ENCODE assay signal across 1 cellular context in genomic region chr11:64306876-64307622, GRCh38.
TF ChIP-seq lines count a peak whose summit lies in the region.

No MANE protein-coding gene starts in this region.

TF ChIP-seq in GM12878, 131 proteins besides CTCF, POLR2A, EP300 and RAD21:
- TF ChIP-seq FOXM1 (IDR thresholded peaks at IDR 0.05; ENCODE audit: low read depth, low read length) = no peak
- no peak for TF ChIP-seq SMC3 (IDR thresholded peaks at IDR 0.05; ENCODE audit: borderline replicate concordance, low read length)
- peak; percentile 10; the same call in 1 of the 2 replicates for TF ChIP-seq POLR2AphosphoS5 (IDR thresholded peaks at IDR 0.05; ENCODE audit: low read length)
- no peak for TF ChIP-seq SREBF1 (IDR thresholded peaks at IDR 0.05; ENCODE audit: low read length)
- no peak for TF ChIP-seq NKRF (conservative IDR thresholded peaks at IDR 0.05)
- no peak for TF ChIP-seq GATAD2B (conservative IDR thresholded peaks at IDR 0.05; ENCODE audit: low read depth)
- peak; percentile 82 for TF ChIP-seq BMI1 (IDR thresholded peaks at IDR 0.05; ENCODE audit: borderline replicate concordance)
- TF ChIP-seq POLR2AphosphoS2 (IDR thresholded peaks at IDR 0.05; ENCODE audit: low read depth, low read length) = no peak
